In genomic region chr19:47047931-47048399, GRCh38 we compare ENCODE assay signal across 8 cellular contexts. TPM values are rescaled to one million over a fixed set of nuclear protein-coding genes. Genes with fewer than 3 reads are reported as not detected.
DNase-seq lines count a peak whose midpoint lies in the region; ATAC-seq and TF ChIP-seq lines count a peak whose summit lies in the region.

No MANE protein-coding gene starts in this region.

- DNase-seq in AG04450 (ENCODE audit: low read depth, low spot score) (peak; percentile 74), NCI-H460 (ENCODE audit: extremely low read depth, low read depth) (peak; percentile 72), colonic mucosa (peak; percentile 91), left colon (peak; percentile 84 to 88)
- peak; percentile 92 for DNase-seq in activated CD4-positive, alpha-beta T cell treated with anti-CD3 and anti-CD28 coated beads for 36 hours
- peak; percentile 85 for DNase-seq in stimulated activated CD4-positive, alpha-beta T cell treated with anti-CD3 and anti-CD28 coated beads, Interleukin-1b, Interleukin-23, amount 100 ng/mL, for 48 hours

- no peaks in the 10 kb centered on the region for H3K27me3 Mint-ChIP-seq in activated CD4-positive, alpha-beta T cell treated with anti-CD3 and anti-CD28 coated beads for 36 hours

- peak overlapping the region; percentile 90 for H3K4me3 Mint-ChIP-seq in activated CD4-positive, alpha-beta T cell treated with anti-CD3 and anti-CD28 coated beads for 36 hours

- peaks cover 8% of the 10 kb centered on the region for H3K4me1 Mint-ChIP-seq in activated CD4-positive, alpha-beta T cell treated with anti-CD3 and anti-CD28 coated beads for 36 hours

- H3K4me1 ChIP-seq in colonic mucosa, result no peaks in the 10 kb centered on the region

- H3K9me3 Mint-ChIP-seq in activated CD4-positive, alpha-beta T cell treated with anti-CD3 and anti-CD28 coated beads for 36 hours (ENCODE audit: low read depth), result no peaks in the 10 kb centered on the region

- ATAC-seq in GM18907 (IDR thresholded peaks at IDR 0.05; ENCODE audit: unreplicated experiment) (peak; percentile 42), HG03196 (IDR thresholded peaks at IDR 0.05; ENCODE audit: unreplicated experiment) (peak; percentile 37), left colon (peak; percentile 80)
- ATAC-seq in activated CD4-positive, alpha-beta T cell treated with anti-CD3 and anti-CD28 coated beads for 36 hours, result peak; percentile 73

- H3K4me3 ChIP-seq in AG04450 (ENCODE audit: low read depth, low read length) (peak overlapping the region; percentile 76), colonic mucosa (peak overlapping the region; percentile 84)

- CTCF ChIA-PET in AG04450 (lab: Charles Lee), result interaction anchor here (0.9 to 1.7 kb wide), 5 partner anchors 12 to 196 kb away, joined by 3 to 10 read pairs (median 6); no protein-coding TSS in a partner anchor
- CTCF ChIA-PET in activated CD4-positive, alpha-beta T cell treated with anti-CD3 and anti-CD28 coated beads for 36 hours (lab: Charles Lee), result interaction anchor here (0.6 to 1.5 kb wide), 2 partner anchors 12 to 435 kb away, joined by 3 to 6 read pairs; no protein-coding TSS in a partner anchor

- no peaks in the 10 kb centered on the region for H3K27me3 ChIP-seq in AG04450 (ENCODE audit: control insufficient read depth, insufficient read depth, low read length)
- no peaks in the 10 kb centered on the region for H3K27me3 ChIP-seq in colonic mucosa

- 0 out of 2 replicates have a peak, but pooled peaks cover 3% of the 10 kb centered on the region for H3K9me3 ChIP-seq in AG04450 (ENCODE audit: control insufficient read depth, insufficient read depth, low read length)
- H3K9me3 ChIP-seq in colonic mucosa, result no peaks in the 10 kb centered on the region

- TF ChIP-seq CTCF in AG04450 (IDR thresholded peaks at IDR 0.05; ENCODE audit: low read depth, low read length) (no peak), colonic mucosa (IDR thresholded peaks at IDR 0.05) (no peak)

- peak overlapping the region; percentile 86 for H3K27ac Mint-ChIP-seq in activated CD4-positive, alpha-beta T cell treated with anti-CD3 and anti-CD28 coated beads for 36 hours

- no peaks in the 10 kb centered on the region for H3K36me3 ChIP-seq in colonic mucosa

- peak overlapping the region; percentile 68 to 82 for H3K9ac ChIP-seq in colonic mucosa (ENCODE audit: low read depth in 2 of 2, low read length in 2 of 2)

- no peaks in the 10 kb centered on the region for H3K36me3 Mint-ChIP-seq in activated CD4-positive, alpha-beta T cell treated with anti-CD3 and anti-CD28 coated beads for 36 hours (ENCODE audit: low read depth)

- H3K27ac ChIP-seq in AG04450 (ENCODE audit: low read depth, low read length) (no peak overlapping the region), colonic mucosa (peak overlapping the region; percentile 56)

- POLR2A ChIA-PET in AG04450 (lab: Yijun Ruan, JAX), result interaction anchor here (0.6 to 1.3 kb wide), 2 partner anchors 65 to 1166 kb away, joined by 8 to 9 read pairs; partner anchors contain the start of gene ZC3H4
- POLR2A ChIA-PET in activated CD4-positive, alpha-beta T cell treated with anti-CD3 and anti-CD28 coated beads for 36 hours (lab: Charles Lee), result interaction anchor here (0.8 to 1.1 kb wide), 5 partner anchors 13 to 196 kb away, joined by 3 to 8 read pairs (median 4); partner anchors contain the start of genes ARHGAP35 and ZC3H4

- intact Hi-C loops in activated CD4-positive, alpha-beta T cell treated with anti-CD3 and anti-CD28 coated beads for 36 hours (cut with DNase I, micrococcal nuclease), result loop anchor here (1.0 to 5.0 kb wide), 18 partner anchors 13 to 1356 kb away; partner anchors contain the start of genes ZC3H4 (in 2 of the 2), AP2S1 (in 1 of the 2), ARHGAP35 (in 1 of the 2) and CCDC9 (in 1 of the 2)
- intact Hi-C loops in colonic mucosa (cut with DNase I), result no loop called here
- intact Hi-C loops in left colon (cut with DNase I, micrococcal nuclease), result no loop called here

RNA-seq across cellular contexts. Expression of gene TMEM160, which starts 0.5 kb away (rescaled TPM):
- polyA plus RNA-seq in AG04450 (2011; rRNA removed), result 5.3 and 9.3 TPM in 2 replicates
- 1.00 and 1.0 TPM in 2 replicates for polyA minus RNA-seq in AG04450 (2011; rRNA and poly(A)+ RNA removed)
- 17.5 and 21.5 TPM in 2 replicates for total RNA-seq in NCI-H460 (2014; rRNA removed; shearing (Covaris generic))
- polyA plus RNA-seq in NCI-H460 (2014; cell fraction: nucleus; rRNA removed), result 77.2 and 110 TPM in 2 replicates
- total RNA-seq in activated CD4-positive, alpha-beta T cell treated with anti-CD3 and anti-CD28 coated beads for 36 hours, result 10 to 100 TPM; 16.3 to 52.7 TPM
- 10 to 100 TPM; 25.2 to 47.4 TPM for total RNA-seq in colonic mucosa
- 10 to 100 TPM; 27.6 to 33.1 TPM for total RNA-seq in left colon

RNA-seq across cellular contexts. Expression of gene NPAS1, which starts 28.3 kb away (rescaled TPM):
- polyA plus RNA-seq in AG04450 (2011; rRNA removed), result 0.30 and 0.36 TPM in 2 replicates
- 0.37 TPM in 1 of 2 replicates, not detected in the other for polyA minus RNA-seq in AG04450 (2011; rRNA and poly(A)+ RNA removed)
- total RNA-seq in NCI-H460 (2014; rRNA removed; shearing (Covaris generic)), result 0.30 and 0.49 TPM in 2 replicates
- polyA plus RNA-seq in NCI-H460 (2014; cell fraction: nucleus; rRNA removed), result 1.2 TPM in 1 of 2 replicates, not detected in the other
- under 1 TPM in 1 of 2 experiments, not detected in 1; 0.50 TPM for total RNA-seq in activated CD4-positive, alpha-beta T cell treated with anti-CD3 and anti-CD28 coated beads for 36 hours
- under 1 TPM; 0.35 to 0.64 TPM for total RNA-seq in colonic mucosa
- 1 to 10 TPM in 1 of 2 donors, under 1 TPM in 1; 0.37 to 1.6 TPM for total RNA-seq in left colon

Comparison
In these comparisons a context has a peak if more than half of its experiments do, and no peak if none do; other contexts are left out.
1. intact Hi-C loops: an anchor here in activated CD4-positive, alpha-beta T cell treated with anti-CD3 and anti-CD28 coated beads for 36 hours (1.0 to 5.0 kb wide); none called in colonic mucosa and left colon.